In genomic region chr17:58513913-58514794, GRCh38 we compare ENCODE assay signal across 8 cellular contexts. TPM values are rescaled to one million over a fixed set of nuclear protein-coding genes. Genes with fewer than 3 reads are reported as not detected.
DNase-seq lines count a peak whose midpoint lies in the region.

MTMR4 (minus strand) TSS chr17:58514638; CDS start chr17:58514407, 231 bp downstream.

- DNase-seq in EH (ENCODE audit: low read depth) (peak; percentile 81), HuH-7.5 (ENCODE audit: low spot score) (peak; percentile 83), OCI-M1 (lab: John Stamatoyannopoulos, UW) (peak; percentile 85), mucosa of gallbladder (ENCODE audit: low spot score) (peak; percentile 80), OCI-M2 (lab: John Stamatoyannopoulos, UW; ENCODE audit: unreplicated experiment) (no peak)
- peak; percentile 77 for DNase-seq in activated T-cell treated with anti-CD3 and anti-CD28 coated beads, Interleukin-2, amount 50 U/mL, for 1 hour
- peak; percentile 38 to 54 for DNase-seq in stimulated activated CD8-positive, alpha-beta memory T cell treated with anti-CD3 and anti-CD28 coated beads, Interleukin-4, amount 100 ng/mL, for 1 hour (ENCODE audit: low read depth in 2 of 2, low spot score in 1 of 2)

- H3K4me3 ChIP-seq in esophagus (ENCODE audit: low read depth in 1 of 2, low read length in 2 of 2) = peak within 1 kb of the TSS; percentile 65 to 73

- H3K27me3 ChIP-seq in esophagus (ENCODE audit: control insufficient read depth in 1 of 2, insufficient read depth in 2 of 2, low read length in 2 of 2) = no peaks in the 10 kb centered on the region

- peak within 1 kb of the TSS; percentile 60 to 81 for H3K27ac ChIP-seq in esophagus (ENCODE audit: low read depth in 2 of 2, low read length in 1 of 2)

- H3K4me1 ChIP-seq in esophagus (ENCODE audit: control insufficient read depth in 2 of 2, insufficient read depth in 2 of 2, low read length in 1 of 2) = peaks cover 2 to 10% of the 10 kb centered on the region in 2 donors

- peaks cover 3 to 21% of the 10 kb centered on the region in 2 donors for H3K36me3 ChIP-seq in esophagus (ENCODE audit: control insufficient read depth in 2 of 2, insufficient read depth in 2 of 2, low read length in 1 of 2)

- whole genome bisulfite sequencing in esophagus, 2 donors = 0 to 1% methylated on average over 51 to 64 of the region's 64 CpGs

- no peaks in the 10 kb centered on the region for H3K9me3 ChIP-seq in esophagus (ENCODE audit: control insufficient read depth in 2 of 2, insufficient read depth in 1 of 2, low read depth in 1 of 2, low read length in 1 of 2)

RNA-seq across cellular contexts. Expression of gene MTMR4, which starts in this region (rescaled TPM):
- 10 to 100 TPM in 1 of 2 donors, 1 to 10 TPM in 1; 9.1 to 15.3 TPM for polyA plus RNA-seq in esophagus
- total RNA-seq in mucosa of gallbladder = 44.7 TPM
